ENCODE assay signal across 8 cellular contexts in genomic region chr11:46529086-46529905, GRCh38.
DNase-seq lines count a peak whose midpoint lies in the region; ATAC-seq and TF ChIP-seq lines count a peak whose summit lies in the region.

No MANE protein-coding gene starts in this region.

- DNase-seq in Daoy (ENCODE audit: low read depth) (peak; percentile 50), NCI-H2227 treated with DMSO at 0.1 percent for 48 hours (lab: John Stamatoyannopoulos, UW) (peak; percentile 63), dermis microvascular lymphatic vessel endothelial cell (ENCODE audit: low read depth in 2 of 2) (peak; percentile 45 to 73), lower lobe of right lung (peak; percentile 64), foreskin melanocyte (no peak)
- peak; percentile 39 to 70 for DNase-seq in activated CD4-positive, alpha-beta T cell treated with anti-CD3 and anti-CD28 coated beads, Interleukin-2, amount 50 U/mL, for 24 hours (ENCODE audit: low read depth in 1 of 2, low spot score in 1 of 2)
- peak; percentile 45 for DNase-seq in stimulated activated CD8-positive, alpha-beta memory T cell treated with anti-CD3 and anti-CD28 coated beads, Interleukin-15, amount 100 ng/mL, for 24 hours (ENCODE audit: low read depth)

- ATAC-seq in HG02588 (IDR thresholded peaks at IDR 0.05; ENCODE audit: unreplicated experiment) (peak; percentile 67), lower lobe of right lung (peak; percentile 89 to 91)

- no peaks in the 10 kb centered on the region for H3K27me3 ChIP-seq in lower lobe of right lung (ENCODE audit: low read depth)

- no peak overlapping the region for H3K4me3 ChIP-seq in lower lobe of right lung

- peaks cover 7% of the 10 kb centered on the region for H3K9me3 ChIP-seq in lower lobe of right lung

- peak; percentile 94 for TF ChIP-seq CTCF in lower lobe of right lung (IDR thresholded peaks at IDR 0.05)

- H3K4me1 ChIP-seq in lower lobe of right lung = peaks cover 21% of the 10 kb centered on the region

- intact Hi-C loops in lower lobe of right lung (cut with DNase I) = no loop called here

- no peak overlapping the region for H3K27ac ChIP-seq in lower lobe of right lung

- no peaks in the 10 kb centered on the region for H3K36me3 ChIP-seq in lower lobe of right lung
